8 cellular contexts compared by ENCODE assay signal in genomic region chr1:31750858-31751638, GRCh38. TPM values are rescaled to one million over a fixed set of nuclear protein-coding genes. Genes with fewer than 3 reads are reported as not detected.
DNase-seq lines count a peak whose midpoint lies in the region; ATAC-seq, FAIRE-seq and TF ChIP-seq lines count a peak whose summit lies in the region.
"Had no signal": no experiment of that assay in that cellular context is flagged by ENCODE, and none has a peak within 500 bp of the region (broad histone marks: within the 10 kb centered on the region; RNA-seq: fewer than 3 reads in every experiment).

No MANE protein-coding gene starts in this region.

- no peak for FAIRE-seq in astrocyte (lab: Jason Lieb, UNC)

- no peaks in the 10 kb centered on the region for H3K9me3 ChIP-seq in astrocyte (ENCODE audit: insufficient read depth, low read depth, low read length)
- H3K9me3 ChIP-seq: body of pancreas had no signal

- no peaks in the 10 kb centered on the region for H3K9me3 Mint-ChIP-seq in astrocyte (ENCODE audit: unreplicated experiment)
- no peaks in the 10 kb centered on the region for H3K9me3 Mint-ChIP-seq in natural killer cell

- no peak overlapping the region for H3K27ac Mint-ChIP-seq in astrocyte (ENCODE audit: unreplicated experiment)
- peak overlapping the region; percentile 86 to 94 for H3K27ac Mint-ChIP-seq in natural killer cell

- H3K4me3 ChIP-seq in astrocyte (ENCODE audit: insufficient read depth, low read depth, low read length) (no peak overlapping the region), coronary artery (no peak overlapping the region)
- H3K4me3 ChIP-seq: body of pancreas had no signal

- no peak overlapping the region for H3K27ac ChIP-seq in astrocyte (ENCODE audit: low read depth, low read length)
- H3K27ac ChIP-seq in coronary artery, result no peak overlapping the region
- H3K27ac ChIP-seq: body of pancreas had no signal

- H3K4me1 Mint-ChIP-seq in astrocyte (ENCODE audit: low read depth, unreplicated experiment), result peaks cover 55% of the 10 kb centered on the region
- H3K4me1 Mint-ChIP-seq in natural killer cell, result peaks cover 75 to 91% of the 10 kb centered on the region in 2 donors

- no peaks in the 10 kb centered on the region for H3K36me3 ChIP-seq in astrocyte (ENCODE audit: insufficient read depth, low read length)

- H3K4me3 Mint-ChIP-seq in astrocyte (ENCODE audit: unreplicated experiment) (no peak overlapping the region), natural killer cell (peak overlapping the region; percentile 76)

- H3K4me1 ChIP-seq in astrocyte (ENCODE audit: insufficient read depth, low read length), result peaks cover 32% of the 10 kb centered on the region

- peaks cover 43% of the 10 kb centered on the region for H4K20me1 ChIP-seq in astrocyte (ENCODE audit: insufficient read depth, low read length)

- H3K4me2 ChIP-seq in astrocyte (ENCODE audit: low read length), result peak overlapping the region; percentile 62

- TF ChIP-seq CTCF in astrocyte (IDR thresholded peaks at IDR 0.05; ENCODE audit: insufficient read depth, low read depth, low read length) (no peak), natural killer cell (IDR thresholded peaks at IDR 0.05) (no peak), coronary artery (IDR thresholded peaks at IDR 0.05) (no peak)

- DNase-seq in ELR (ENCODE audit: low read depth), result peak; percentile 77
- peak; percentile 21 to 49 for DNase-seq in Kasumi-1 (lab: John Stamatoyannopoulos, UW)
- peak; percentile 83 for DNase-seq in astrocyte (ENCODE audit: low read depth)
- DNase-seq in natural killer cell, result peak; percentile 57
- no peak for DNase-seq in effector CD8-positive, alpha-beta T cell (lab: John Stamatoyannopoulos, UW)
- no peak for DNase-seq in coronary artery (ENCODE audit: low spot score)
- DNase-seq: body of pancreas had no signal

- H3K27me3 Mint-ChIP-seq in astrocyte (ENCODE audit: low read depth, unreplicated experiment) (no peaks in the 10 kb centered on the region), natural killer cell (ENCODE audit: low read depth in 2 of 2) (no peaks in the 10 kb centered on the region)

- no peaks in the 10 kb centered on the region for H3K27me3 ChIP-seq in astrocyte (ENCODE audit: insufficient read depth, low read length)
- H3K27me3 ChIP-seq: body of pancreas had no signal

- no peak overlapping the region for H2AFZ ChIP-seq in astrocyte (ENCODE audit: low read depth, low read length)

- H3K36me3 Mint-ChIP-seq in astrocyte (ENCODE audit: low read depth, unreplicated experiment) (peaks cover 5% of the 10 kb centered on the region), natural killer cell (no peaks in the 10 kb centered on the region)

- ATAC-seq in natural killer cell (peak; percentile 79 to 89 (median 88)), HG02763 (IDR thresholded peaks at IDR 0.05; ENCODE audit: unreplicated experiment) (no peak)
- ATAC-seq: body of pancreas had no signal

- H3K9ac ChIP-seq in astrocyte (ENCODE audit: low read length), result no peak overlapping the region

- intact Hi-C loops in natural killer cell (cut with micrococcal nuclease), result loop anchor here (5.0 kb wide), 1 partner anchor 36 kb away; no protein-coding TSS in a partner anchor

- no peaks in the 10 kb centered on the region for H3K79me2 ChIP-seq in astrocyte (ENCODE audit: insufficient read depth, low read length)

RNA-seq across cellular contexts. Expression of gene ADGRB2, which starts 13.1 kb away (rescaled TPM):
- total RNA-seq in astrocyte (25.1 and 25.8 TPM in 2 replicates), natural killer cell (10 to 100 TPM in 2 of 3 donors, 1 to 10 TPM in 1; 7.6 to 19.9 (median 12.8) TPM)

RNA-seq across cellular contexts. Expression of gene COL16A1, which starts 47.2 kb away (rescaled TPM):
- total RNA-seq in astrocyte, result 42.9 and 56.5 TPM in 2 replicates
- under 1 TPM in 1 of 3 donors, not detected in 2; 0.14 TPM for total RNA-seq in natural killer cell

Comparison
In these comparisons a context has a peak if more than half of its experiments do, and no peak if none do; other contexts are left out.
1. DNase-seq: peak in ELR (single experiment), Kasumi-1 (2 of 2), astrocyte (single experiment) and natural killer cell (single experiment); none in effector CD8-positive, alpha-beta T cell (single experiment) and coronary artery (single experiment).
2. RNA of gene COL16A1, which starts 47.2 kb away (total RNA-seq): 42.9 to 56.5 TPM in astrocyte; 0.14 TPM in natural killer cell; every median in the first group is over 10 times any median in the second.